18 cellular contexts compared by ENCODE assay signal in the genomic region with DNA sequence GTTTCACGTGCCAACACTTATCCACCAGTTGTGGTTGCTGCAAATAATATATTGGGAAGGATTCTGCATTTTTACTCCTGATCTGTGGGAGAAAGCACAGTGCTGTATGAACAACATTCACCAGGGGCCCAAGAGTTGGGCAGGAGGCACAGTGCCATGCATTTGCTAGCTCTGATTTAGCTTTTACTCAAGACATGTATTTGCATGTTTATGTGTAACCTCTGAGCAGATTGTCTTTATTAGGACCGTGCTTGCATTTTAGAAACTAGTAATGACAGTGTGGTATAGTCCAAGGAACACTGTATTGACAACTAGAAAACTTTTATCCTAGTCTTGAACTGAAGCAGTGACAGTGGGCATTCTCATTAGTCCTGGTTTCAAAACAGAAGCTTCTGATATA.
DNase-seq lines count a peak whose midpoint lies in the region; ATAC-seq and TF ChIP-seq lines count a peak whose summit lies in the region.
"Had no signal": no experiment of that assay in that cellular context is flagged by ENCODE, and none has a peak within 500 bp of the region (broad histone marks: within the 10 kb centered on the region; RNA-seq: fewer than 3 reads in every experiment).

No MANE protein-coding gene starts in this region.

- H3K4me3 ChIP-seq in AG10803 (ENCODE audit: low read length) = no peak overlapping the region
- no peak overlapping the region for H3K4me3 ChIP-seq in RWPE2 (ENCODE audit: severe bottlenecking)
- H3K4me3 ChIP-seq in epithelial cell of esophagus (ENCODE audit: low read length) = no peak overlapping the region
- H3K4me3 ChIP-seq in Karpas-422 (ENCODE audit: low read length) = no peak overlapping the region
- H3K4me3 ChIP-seq: BLaER1 treated with 17β-estradiol and CSF1 and Interleukin-3, amounts not matched to agents 10 nM and 100 nM; GM23248 had no signal

- TF ChIP-seq CTCF in AG10803 (conservative IDR thresholded peaks at IDR 0.05; ENCODE audit: low read length) = no peak
- no peak for TF ChIP-seq CTCF in RWPE2 (IDR thresholded peaks at IDR 0.05; ENCODE audit: poor library complexity, severe bottlenecking)
- no peak for TF ChIP-seq CTCF in epithelial cell of esophagus (IDR thresholded peaks at IDR 0.05; ENCODE audit: insufficient read depth, low read depth, low read length, missing control alignments)
- no peak for TF ChIP-seq CTCF in foreskin keratinocyte (conservative IDR thresholded peaks at IDR 0.05)

- no peak for ATAC-seq in RWPE2 (ENCODE audit: low read depth)
- peak; percentile 54 for ATAC-seq in foreskin keratinocyte
- no peak for ATAC-seq in GM18858 (IDR thresholded peaks at IDR 0.05; ENCODE audit: unreplicated experiment)

- H3K27me3 ChIP-seq in RWPE2 (ENCODE audit: insufficient read depth, poor library complexity, severe bottlenecking) (no peaks in the 10 kb centered on the region), foreskin keratinocyte (no peaks in the 10 kb centered on the region), Karpas-422 (ENCODE audit: low read length) (no peaks in the 10 kb centered on the region)
- H3K27me3 ChIP-seq: BLaER1 treated with 17β-estradiol and CSF1 and Interleukin-3, amounts not matched to agents 10 nM and 100 nM had no signal

- H3K9me3 ChIP-seq in RWPE2 (ENCODE audit: severe bottlenecking) (peaks cover 3% of the 10 kb centered on the region), Karpas-422 (ENCODE audit: low read length) (no peaks in the 10 kb centered on the region)

- no peak overlapping the region for H3K4me2 ChIP-seq in Karpas-422 (ENCODE audit: low read depth, low read length, poor library complexity, severe bottlenecking)
- H3K4me2 ChIP-seq: BLaER1 treated with 17β-estradiol and CSF1 and Interleukin-3, amounts not matched to agents 10 nM and 100 nM had no signal

- DNase-seq in AG10803 (ENCODE audit: low read depth) = peak; percentile 19
- no peak for DNase-seq in RWPE2 (ENCODE audit: low spot score)
- peak; percentile 52 for DNase-seq in epithelial cell of esophagus (ENCODE audit: low read depth)
- peak in 1 of 2 donors; percentile 56 for DNase-seq in foreskin keratinocyte
- DNase-seq in Karpas-422 = no peak
- DNase-seq in stimulated activated naive CD4-positive, alpha-beta T cell treated with Interleukin-2 at 50 U/mL for 16 hours (lab: John Stamatoyannopoulos, UW) = no peak
- DNase-seq: 8988T; Caco-2; CD8-positive, alpha-beta memory T cell; DMS153; DMS79; GDM1; GM23248; HCEC 1CT; KBM-7 had no signal

- H2AFZ ChIP-seq in Karpas-422 (ENCODE audit: low read length) = no peak overlapping the region

- no peaks in the 10 kb centered on the region; the same call in 1 of the 2 replicates for H3K36me3 ChIP-seq in RWPE2 (ENCODE audit: low read depth)
- no peaks in the 10 kb centered on the region for H3K36me3 ChIP-seq in Karpas-422 (ENCODE audit: insufficient read depth, low read length)
- H3K36me3 ChIP-seq: BLaER1 treated with 17β-estradiol and CSF1 and Interleukin-3, amounts not matched to agents 10 nM and 100 nM had no signal

- no peak overlapping the region for H3K9ac ChIP-seq in Karpas-422 (ENCODE audit: low read length)
- H3K9ac ChIP-seq: BLaER1 treated with 17β-estradiol and CSF1 and Interleukin-3, amounts not matched to agents 10 nM and 100 nM; GM23248 had no signal

- H4K20me1 ChIP-seq in Karpas-422 (ENCODE audit: insufficient read depth, low read depth, low read length) = no peaks in the 10 kb centered on the region
- H4K20me1 ChIP-seq: BLaER1 treated with 17β-estradiol and CSF1 and Interleukin-3, amounts not matched to agents 10 nM and 100 nM had no signal

- H3K79me2 ChIP-seq in Karpas-422 (ENCODE audit: low read length) = no peaks in the 10 kb centered on the region

- H3K27ac ChIP-seq in RWPE2 (ENCODE audit: poor library complexity, severe bottlenecking) = peak overlapping the region; percentile 89
- H3K27ac ChIP-seq in foreskin keratinocyte = no peak overlapping the region
- no peak overlapping the region for H3K27ac ChIP-seq in Karpas-422 (ENCODE audit: low read length)
- H3K27ac ChIP-seq: BLaER1 treated with 17β-estradiol and CSF1 and Interleukin-3, amounts not matched to agents 10 nM and 100 nM; GM23248; HL-60 had no signal

- H3K9me2 ChIP-seq in Karpas-422 (replicated peaks; ENCODE audit: insufficient read depth, low read length) = no peaks in the 10 kb centered on the region; the same call in 1 of the 2 replicates

- H3K4me1 ChIP-seq in RWPE2 (ENCODE audit: insufficient read depth, poor library complexity, severe bottlenecking) (peaks cover 22% of the 10 kb centered on the region), foreskin keratinocyte (peaks cover 29% of the 10 kb centered on the region), Karpas-422 (ENCODE audit: low read length) (peaks cover 4% of the 10 kb centered on the region)
- H3K4me1 ChIP-seq: BLaER1 treated with 17β-estradiol and CSF1 and Interleukin-3, amounts not matched to agents 10 nM and 100 nM; Caco-2 had no signal

Comparison
In these comparisons a context has a peak if more than half of its experiments do, and no peak if none do; other contexts are left out.
1. DNase-seq: peak in AG10803 (single experiment) and epithelial cell of esophagus (single experiment); none in RWPE2 (single experiment), Karpas-422 (single experiment) and stimulated activated naive CD4-positive, alpha-beta T cell treated with Interleukin-2 at 50 U/mL for 16 hours (single experiment).